20 cellular contexts compared by ENCODE assay signal in genomic region chr13:78376033-78376432, GRCh38.
"Had no signal": no experiment of that assay in that cellular context is flagged by ENCODE, and none has a peak within 500 bp of the region (broad histone marks: within the 10 kb centered on the region; RNA-seq: fewer than 3 reads in every experiment).

No MANE protein-coding gene starts in this region.

- H3K27ac Mint-ChIP-seq: activated B cell treated with CpG ODN at 0.5 μM for 24 hours; activated CD4-positive, alpha-beta memory T cell treated with anti-CD3 and anti-CD28 coated beads for 36 hours; activated naive CD8-positive, alpha-beta T cell treated with anti-CD3 and anti-CD28 coated beads for 36 hours; activated T-helper 1 cell treated with anti-CD3 and anti-CD28 coated beads, Interleukin-12 subunit alpha, Interleukin-12 subunit beta, Interleukin-2, Interleukin-4 antibody, amounts not matched to agents 30 ng/mL and 10 ng/mL and 1 ng/mL, durations not matched to agents 14 hours and 24 hours and 36 hours; effector memory CD8-positive, alpha-beta T cell; mesothelial cell of epicardium; nephron progenitor cell; stimulated activated naive CD8-positive, alpha-beta T cell treated with anti-CD3 and anti-CD28 coated beads, Interleukin-15, Interleukin-2, amounts not matched to agents 100 ng/mL and 50 ng/mL, for 24 hours had no signal

- H3K27me3 ChIP-seq: cardiac muscle cell, esophagus squamous epithelium, hepatocyte, tibial nerve, uterus had no signal

- H3K4me3 Mint-ChIP-seq: activated B cell treated with CpG ODN at 0.5 μM for 24 hours; activated CD4-positive, alpha-beta memory T cell treated with anti-CD3 and anti-CD28 coated beads for 36 hours; activated naive CD8-positive, alpha-beta T cell treated with anti-CD3 and anti-CD28 coated beads for 36 hours; activated T-helper 1 cell treated with anti-CD3 and anti-CD28 coated beads, Interleukin-12 subunit alpha, Interleukin-12 subunit beta, Interleukin-2, Interleukin-4 antibody, amounts not matched to agents 30 ng/mL and 10 ng/mL and 1 ng/mL, durations not matched to agents 14 hours and 24 hours and 36 hours; effector memory CD8-positive, alpha-beta T cell; mesothelial cell of epicardium; nephron progenitor cell; stimulated activated naive CD8-positive, alpha-beta T cell treated with anti-CD3 and anti-CD28 coated beads, Interleukin-15, Interleukin-2, amounts not matched to agents 100 ng/mL and 50 ng/mL, for 24 hours had no signal

- H3K36me3 Mint-ChIP-seq: activated CD4-positive, alpha-beta memory T cell treated with anti-CD3 and anti-CD28 coated beads for 36 hours; activated naive CD8-positive, alpha-beta T cell treated with anti-CD3 and anti-CD28 coated beads for 36 hours; mesothelial cell of epicardium had no signal

- H3K9me3 Mint-ChIP-seq: activated B cell treated with CpG ODN at 0.5 μM for 24 hours; activated CD4-positive, alpha-beta memory T cell treated with anti-CD3 and anti-CD28 coated beads for 36 hours; activated naive CD8-positive, alpha-beta T cell treated with anti-CD3 and anti-CD28 coated beads for 36 hours; activated T-helper 1 cell treated with anti-CD3 and anti-CD28 coated beads, Interleukin-12 subunit alpha, Interleukin-12 subunit beta, Interleukin-2, Interleukin-4 antibody, amounts not matched to agents 30 ng/mL and 10 ng/mL and 1 ng/mL, durations not matched to agents 14 hours and 24 hours and 36 hours; effector memory CD8-positive, alpha-beta T cell; mesothelial cell of epicardium; nephron progenitor cell; stimulated activated naive CD8-positive, alpha-beta T cell treated with anti-CD3 and anti-CD28 coated beads, Interleukin-15, Interleukin-2, amounts not matched to agents 100 ng/mL and 50 ng/mL, for 24 hours had no signal

- H3K4me2 ChIP-seq: hepatocyte had no signal

- H3K27ac ChIP-seq: cardiac muscle cell, esophagus squamous epithelium, hepatocyte, tibial nerve, uterus had no signal

- H3K4me3 ChIP-seq: cardiac muscle cell, esophagus squamous epithelium, hepatocyte, lung, tibial nerve, uterus had no signal

- DNase-seq: activated B cell treated with CpG ODN at 0.5 μM for 24 hours; activated CD4-positive, alpha-beta memory T cell treated with anti-CD3 and anti-CD28 coated beads for 36 hours; activated CD4-positive, alpha-beta T cell treated with anti-CD3 and anti-CD28 coated beads for 4 hours; activated naive CD8-positive, alpha-beta T cell treated with anti-CD3 and anti-CD28 coated beads for 36 hours; activated T-cell treated with anti-CD3 and anti-CD28 coated beads for 4 hours; amygdala; effector memory CD8-positive, alpha-beta T cell; esophagus squamous epithelium; nephron progenitor cell; occipital lobe; posterior cingulate gyrus; stimulated activated CD4-positive, alpha-beta T cell treated with anti-CD3 and anti-CD28 coated beads, Interleukin-2, amount 100 ng/mL, for 24 hours; uterus had no signal

- H3K79me2 ChIP-seq: hepatocyte had no signal

- H3K36me3 ChIP-seq: cardiac muscle cell, esophagus squamous epithelium, tibial nerve, uterus had no signal

- H3K27me3 Mint-ChIP-seq: activated B cell treated with CpG ODN at 0.5 μM for 24 hours; effector memory CD8-positive, alpha-beta T cell; stimulated activated naive CD8-positive, alpha-beta T cell treated with anti-CD3 and anti-CD28 coated beads, Interleukin-15, Interleukin-2, amounts not matched to agents 100 ng/mL and 50 ng/mL, for 24 hours had no signal

- H3K4me1 ChIP-seq: esophagus squamous epithelium, tibial nerve, uterus had no signal

- H3K9me3 ChIP-seq: esophagus squamous epithelium, tibial nerve, uterus had no signal

- H3K4me1 Mint-ChIP-seq: activated B cell treated with CpG ODN at 0.5 μM for 24 hours; activated naive CD8-positive, alpha-beta T cell treated with anti-CD3 and anti-CD28 coated beads for 36 hours; mesothelial cell of epicardium had no signal

- H2AFZ ChIP-seq: hepatocyte had no signal
